Comparison of ENCODE assay signal across 1 cellular context in genomic region chr17:58383892-58384462, GRCh38.
TF ChIP-seq lines count a peak whose summit lies in the region.

No MANE protein-coding gene starts in this region.

TF ChIP-seq in HepG2, 621 proteins besides CTCF, POLR2A, EP300 and RAD21 (continued from another document and continues in another):
- TF ChIP-seq AHDC1 (CRISPR knock-in tag; IDR thresholded peaks at IDR 0.05; ENCODE audit: borderline replicate concordance) (peak; percentile 77), ZNF260 (CRISPR knock-in tag; IDR thresholded peaks at IDR 0.05; ENCODE audit: borderline replicate concordance, low read depth) (no peak), MED1 (CRISPR knock-in tag; IDR thresholded peaks at IDR 0.05) (peak; percentile 62), ZNF790 (CRISPR knock-in tag; IDR thresholded peaks at IDR 0.05; ENCODE audit: borderline replicate concordance) (no peak), TCF7 (IDR thresholded peaks at IDR 0.05; ENCODE audit: low read depth) (peak; percentile 71), TFAP4 (IDR thresholded peaks at IDR 0.05; ENCODE audit: borderline replicate concordance, low read depth) (no peak), ZNF792 (CRISPR knock-in tag; IDR thresholded peaks at IDR 0.05) (no peak; the same call in 1 of the 2 replicates), RERE (CRISPR knock-in tag; IDR thresholded peaks at IDR 0.05; ENCODE audit: low read depth) (no peak; the same call in none of the 2 replicates), CREB1 (IDR thresholded peaks at IDR 0.05) (no peak), CREB1 (CRISPR knock-in tag; IDR thresholded peaks at IDR 0.05) (peak; percentile 64), MIER3 (CRISPR knock-in tag; IDR thresholded peaks at IDR 0.05; ENCODE audit: borderline replicate concordance) (peak; percentile 5; the same call in 1 of the 2 replicates), CENPX (CRISPR knock-in tag; IDR thresholded peaks at IDR 0.05) (no peak), TEAD3 (CRISPR knock-in tag; optimal IDR thresholded peaks at IDR 0.05; ENCODE audit: borderline replicate concordance) (peak; percentile 88), GATAD1 (CRISPR knock-in tag; IDR thresholded peaks at IDR 0.05) (0 out of 2 replicates have a peak, but pooled peaks have one; percentile 9), GRHL1 (CRISPR knock-in tag; conservative IDR thresholded peaks at IDR 0.05) (no peak), GLI4 (CRISPR knock-in tag; IDR thresholded peaks at IDR 0.05; ENCODE audit: borderline replicate concordance) (no peak), TOE1 (CRISPR knock-in tag; IDR thresholded peaks at IDR 0.05) (no peak), SMAD3 (CRISPR knock-in tag; IDR thresholded peaks at IDR 0.05) (0 out of 2 replicates have a peak, but pooled peaks have one; percentile 17), ZNF337 (CRISPR knock-in tag; IDR thresholded peaks at IDR 0.05; ENCODE audit: borderline replicate concordance, low read depth) (no peak), AHR (CRISPR knock-in tag; IDR thresholded peaks at IDR 0.05) (0 out of 2 replicates have a peak, but pooled peaks have one; percentile 50), ZBTB43 (CRISPR knock-in tag; conservative IDR thresholded peaks at IDR 0.05) (no peak), ZNF329 (CRISPR knock-in tag; IDR thresholded peaks at IDR 0.05; ENCODE audit: low read depth) (no peak), ZNF687 (CRISPR knock-in tag; IDR thresholded peaks at IDR 0.05) (peak; percentile 42), EEA1 (CRISPR knock-in tag; IDR thresholded peaks at IDR 0.05; ENCODE audit: borderline replicate concordance) (0 out of 2 replicates have a peak, but pooled peaks have one; percentile 13), FOXJ3 (CRISPR knock-in tag; IDR thresholded peaks at IDR 0.05; ENCODE audit: borderline replicate concordance) (peak; percentile 44; the same call in 1 of the 2 replicates), GFI1 (CRISPR knock-in tag; IDR thresholded peaks at IDR 0.05; ENCODE audit: borderline replicate concordance) (peak; percentile 46; the same call in 1 of the 2 replicates), ZNF501 (CRISPR knock-in tag; IDR thresholded peaks at IDR 0.05) (peak; percentile 78), STAG1 (CRISPR knock-in tag; IDR thresholded peaks at IDR 0.05) (no peak), RXRA (CRISPR knock-in tag; IDR thresholded peaks at IDR 0.05) (peak; percentile 62; the same call in 1 of the 2 replicates), TBP (CRISPR knock-in tag; IDR thresholded peaks at IDR 0.05) (no peak), ZNF768 (CRISPR knock-in tag; IDR thresholded peaks at IDR 0.05) (no peak), UBTF (CRISPR knock-in tag; IDR thresholded peaks at IDR 0.05) (peak; percentile 23; the same call in 1 of the 2 replicates), PPARG (CRISPR knock-in tag; conservative IDR thresholded peaks at IDR 0.05) (peak; percentile 71), RARG (CRISPR knock-in tag; IDR thresholded peaks at IDR 0.05; ENCODE audit: low read depth) (no peak), CEBPG (CRISPR knock-in tag; IDR thresholded peaks at IDR 0.05) (0 out of 2 replicates have a peak, but pooled peaks have one; percentile 11), KDM2A (CRISPR knock-in tag; IDR thresholded peaks at IDR 0.05; ENCODE audit: borderline replicate concordance, low read depth) (0 out of 2 replicates have a peak, but pooled peaks have one; percentile 25), BRCA1 (CRISPR knock-in tag; IDR thresholded peaks at IDR 0.05) (no peak)
